Comparison of ENCODE assay signal across 16 cellular contexts in genomic region chr13:49587311-49587847, GRCh38. TPM values are rescaled to one million over a fixed set of nuclear protein-coding genes. Genes with fewer than 3 reads are reported as not detected.
DNase-seq lines count a peak whose midpoint lies in the region; ATAC-seq and TF ChIP-seq lines count a peak whose summit lies in the region.
"Had no signal": no experiment of that assay in that cellular context is flagged by ENCODE, and none has a peak within 500 bp of the region (broad histone marks: within the 10 kb centered on the region; RNA-seq: fewer than 3 reads in every experiment).

No MANE protein-coding gene starts in this region.

- peaks cover 3% of the 10 kb centered on the region for H3K27me3 Mint-ChIP-seq in activated T-helper 17 cell treated with anti-CD3 and anti-CD28 coated beads, Interleukin-2, amount 50 U/mL, for 72 hours

- no peaks in the 10 kb centered on the region for H3K9me2 ChIP-seq in SK-N-SH

- DNase-seq in SK-N-SH (no peak), foreskin keratinocyte (peak; percentile 85 to 92), erythroblast (lab: John Stamatoyannopoulos, UW) (no peak), NCI-H2029 treated with DMSO at 0.1 percent for 48 hours (lab: John Stamatoyannopoulos, UW) (no peak)
- DNase-seq: activated CD4-positive, alpha-beta T cell treated with anti-CD3 and anti-CD28 coated beads, Interleukin-2, amount 50 U/mL, for 4 hours; aorta; effector CD4-positive, alpha-beta T cell; left ventricle myocardium superior; NCI-H1092 treated with DMSO at 0.1 percent for 48 hours; substantia nigra had no signal

- TF ChIP-seq CTCF in SK-N-SH (IDR thresholded peaks at IDR 0.05) = no peak
- TF ChIP-seq CTCF in foreskin keratinocyte (conservative IDR thresholded peaks at IDR 0.05) = no peak

- H2AFZ ChIP-seq in SK-N-SH (ENCODE audit: low read depth) = peak overlapping the region; percentile 56; the same call in 1 of the 2 replicates

- H3K9me3 ChIP-seq in SK-N-SH (no peaks in the 10 kb centered on the region), thymus (ENCODE audit: control insufficient read depth) (no peaks in the 10 kb centered on the region)

- H3K9ac ChIP-seq in SK-N-SH = no peak overlapping the region

- peak overlapping the region; percentile 62 for H3K27ac Mint-ChIP-seq in activated T-helper 17 cell treated with anti-CD3 and anti-CD28 coated beads, Interleukin-2, amount 50 U/mL, for 72 hours
- H3K27ac Mint-ChIP-seq: activated T-helper 1 cell treated with anti-CD3 and anti-CD28 coated beads, Interleukin-12 subunit alpha, Interleukin-12 subunit beta, Interleukin-2, Interleukin-4 antibody, amounts not matched to agents 30 ng/mL and 10 ng/mL and 1 ng/mL, durations not matched to agents 14 hours and 24 hours and 36 hours had no signal

- CTCF ChIA-PET in SK-N-SH (lab: Yijun Ruan, JAX) = no interaction called here

- H3K4me2 ChIP-seq in SK-N-SH = no peak overlapping the region

- no peak for TF ChIP-seq POLR2A in erythroblast (IDR thresholded peaks at IDR 0.05; ENCODE audit: low read length)

- 62% methylated on average over 2 of the region's 2 CpGs for WGBS in SK-N-SH (ENCODE audit: low lambda C conversion rate)
- WGBS in thymus = 90% methylated on average over 2 of the region's 2 CpGs

- H3K79me2 ChIP-seq in SK-N-SH (ENCODE audit: insufficient read depth) = peaks cover 27% of the 10 kb centered on the region

- TF ChIP-seq EP300 in SK-N-SH (IDR thresholded peaks at IDR 0.05; ENCODE audit: borderline replicate concordance in 1 of 2, low read depth in 1 of 2, low read length in 1 of 2) = no peak

- H3K4me3 ChIP-seq in SK-N-SH (ENCODE audit: low read depth in 2 of 2, low read length in 1 of 2) = no peak overlapping the region
- H3K4me3 ChIP-seq in thymus (ENCODE audit: low read length) = no peak overlapping the region

- H3K27ac ChIP-seq in SK-N-SH (ENCODE audit: low read depth in 2 of 2, low read length in 1 of 2) = no peak overlapping the region
- H3K27ac ChIP-seq in foreskin keratinocyte = peak overlapping the region; percentile 80
- H3K27ac ChIP-seq in thymus (ENCODE audit: low read depth) = peak overlapping the region; percentile 5

- no peak for ATAC-seq in SK-N-SH treated with all-trans-retinoic acid at 6 μM for 48 hours
- no peak for ATAC-seq in activated T-helper 17 cell treated with anti-CD3 and anti-CD28 coated beads, Interleukin-2, amount 50 U/mL, for 72 hours (replicated peaks)
- ATAC-seq in foreskin keratinocyte = peak; percentile 77
- ATAC-seq in HG03354 (IDR thresholded peaks at IDR 0.05; ENCODE audit: poor library complexity, severe bottlenecking, unreplicated experiment) = no peak
- ATAC-seq: left ventricle myocardium superior had no signal

- TF ChIP-seq RAD21 in SK-N-SH (IDR thresholded peaks at IDR 0.05; ENCODE audit: low read length) = no peak

- POLR2A ChIA-PET in SK-N-SH (lab: Yijun Ruan, JAX) = no interaction called here

- H3K9me3 Mint-ChIP-seq in activated T-helper 17 cell treated with anti-CD3 and anti-CD28 coated beads, Interleukin-2, amount 50 U/mL, for 72 hours = no peaks in the 10 kb centered on the region
- H3K9me3 Mint-ChIP-seq: activated T-helper 1 cell treated with anti-CD3 and anti-CD28 coated beads, Interleukin-12 subunit alpha, Interleukin-12 subunit beta, Interleukin-2, Interleukin-4 antibody, amounts not matched to agents 30 ng/mL and 10 ng/mL and 1 ng/mL, durations not matched to agents 14 hours and 24 hours and 36 hours had no signal

- peaks cover 11% of the 10 kb centered on the region for H3K36me3 Mint-ChIP-seq in activated T-helper 17 cell treated with anti-CD3 and anti-CD28 coated beads, Interleukin-2, amount 50 U/mL, for 72 hours (ENCODE audit: low read depth)

- H3K4me1 ChIP-seq in SK-N-SH (ENCODE audit: control insufficient read depth in 1 of 2, insufficient read depth in 2 of 2, low read depth in 1 of 2, low read length in 1 of 2) = peaks cover 0 to 6% of the 10 kb centered on the region in 2 experiments; a peak in 2 of 4 replicates
- H3K4me1 ChIP-seq in foreskin keratinocyte = peaks cover 28% of the 10 kb centered on the region
- H3K4me1 ChIP-seq in thymus (ENCODE audit: control insufficient read depth, insufficient read depth, low read length) = peaks cover 3% of the 10 kb centered on the region

- peaks cover 9% of the 10 kb centered on the region for H3F3A ChIP-seq in SK-N-SH (replicated peaks; ENCODE audit: insufficient read depth)

- H4K20me1 ChIP-seq in SK-N-SH (ENCODE audit: insufficient read depth) = no peaks in the 10 kb centered on the region

- H3K27me3 ChIP-seq in SK-N-SH (ENCODE audit: insufficient read depth) (no peaks in the 10 kb centered on the region), foreskin keratinocyte (no peaks in the 10 kb centered on the region), thymus (ENCODE audit: control insufficient read depth, insufficient read depth) (no peaks in the 10 kb centered on the region)

- peak overlapping the region; percentile 88 for H3K4me3 Mint-ChIP-seq in activated T-helper 17 cell treated with anti-CD3 and anti-CD28 coated beads, Interleukin-2, amount 50 U/mL, for 72 hours

- H3K36me3 ChIP-seq in SK-N-SH (replicated peaks in 1 of 2; ENCODE audit: control insufficient read depth in 1 of 2, insufficient read depth in 2 of 2, low read length in 1 of 2) (no peaks in the 10 kb centered on the region), thymus (ENCODE audit: control insufficient read depth, insufficient read depth) (no peaks in the 10 kb centered on the region)

- peaks cover 17% of the 10 kb centered on the region for H3K4me1 Mint-ChIP-seq in activated T-helper 17 cell treated with anti-CD3 and anti-CD28 coated beads, Interleukin-2, amount 50 U/mL, for 72 hours

TF ChIP-seq in SK-N-SH, 30 proteins besides CTCF, POLR2A, EP300 and RAD21 (continues in another document):
- TF ChIP-seq, protein P1, sequence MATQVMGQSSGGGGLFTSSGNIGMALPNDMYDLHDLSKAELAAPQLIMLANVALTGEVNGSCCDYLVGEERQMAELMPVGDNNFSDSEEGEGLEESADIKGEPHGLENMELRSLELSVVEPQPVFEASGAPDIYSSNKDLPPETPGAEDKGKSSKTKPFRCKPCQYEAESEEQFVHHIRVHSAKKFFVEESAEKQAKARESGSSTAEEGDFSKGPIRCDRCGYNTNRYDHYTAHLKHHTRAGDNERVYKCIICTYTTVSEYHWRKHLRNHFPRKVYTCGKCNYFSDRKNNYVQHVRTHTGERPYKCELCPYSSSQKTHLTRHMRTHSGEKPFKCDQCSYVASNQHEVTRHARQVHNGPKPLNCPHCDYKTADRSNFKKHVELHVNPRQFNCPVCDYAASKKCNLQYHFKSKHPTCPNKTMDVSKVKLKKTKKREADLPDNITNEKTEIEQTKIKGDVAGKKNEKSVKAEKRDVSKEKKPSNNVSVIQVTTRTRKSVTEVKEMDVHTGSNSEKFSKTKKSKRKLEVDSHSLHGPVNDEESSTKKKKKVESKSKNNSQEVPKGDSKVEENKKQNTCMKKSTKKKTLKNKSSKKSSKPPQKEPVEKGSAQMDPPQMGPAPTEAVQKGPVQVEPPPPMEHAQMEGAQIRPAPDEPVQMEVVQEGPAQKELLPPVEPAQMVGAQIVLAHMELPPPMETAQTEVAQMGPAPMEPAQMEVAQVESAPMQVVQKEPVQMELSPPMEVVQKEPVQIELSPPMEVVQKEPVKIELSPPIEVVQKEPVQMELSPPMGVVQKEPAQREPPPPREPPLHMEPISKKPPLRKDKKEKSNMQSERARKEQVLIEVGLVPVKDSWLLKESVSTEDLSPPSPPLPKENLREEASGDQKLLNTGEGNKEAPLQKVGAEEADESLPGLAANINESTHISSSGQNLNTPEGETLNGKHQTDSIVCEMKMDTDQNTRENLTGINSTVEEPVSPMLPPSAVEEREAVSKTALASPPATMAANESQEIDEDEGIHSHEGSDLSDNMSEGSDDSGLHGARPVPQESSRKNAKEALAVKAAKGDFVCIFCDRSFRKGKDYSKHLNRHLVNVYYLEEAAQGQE (IDR thresholded peaks at IDR 0.05; ENCODE audit: low read depth, low read length) = no peak

TF ChIP-seq in SK-N-SH treated with all-trans-retinoic acid at 6 μM for 48 hours, 23 proteins besides CTCF, POLR2A, EP300 and RAD21:
- TF ChIP-seq ZNF70 (CRISPR knock-in tag; IDR thresholded peaks at IDR 0.05) = no peak
- no peak for TF ChIP-seq CREB5 (CRISPR knock-in tag; IDR thresholded peaks at IDR 0.05; ENCODE audit: low read depth)
- TF ChIP-seq TCF4 (CRISPR knock-in tag; IDR thresholded peaks at IDR 0.05; ENCODE audit: borderline replicate concordance) = no peak
- no peak for TF ChIP-seq SNAI2 (CRISPR knock-in tag; IDR thresholded peaks at IDR 0.05)
- no peak for TF ChIP-seq ZFP3 (CRISPR knock-in tag; IDR thresholded peaks at IDR 0.05)
- no peak for TF ChIP-seq PPARA (CRISPR knock-in tag; IDR thresholded peaks at IDR 0.05; ENCODE audit: borderline replicate concordance)

RNA-seq across cellular contexts. Expression of gene RCBTB1, which starts 2.0 kb away (rescaled TPM):
- polyA plus RNA-seq in SK-N-SH (2012; rRNA removed) (13.2 and 13.8 TPM in 2 replicates), foreskin keratinocyte (7.4 and 7.5 TPM in 2 replicates), thymus (34.7 TPM)
- polyA plus RNA-seq in SK-N-SH (2012; cell fraction: cytosol; rRNA removed) = 15.5 and 15.8 TPM in 2 replicates
- polyA plus RNA-seq in SK-N-SH (2012; cell fraction: nucleus; rRNA removed) = 19.3 and 24.4 TPM in 2 replicates
- total RNA-seq in activated T-helper 17 cell treated with anti-CD3 and anti-CD28 coated beads, Interleukin-2, amount 50 U/mL, for 72 hours = 10 to 100 TPM; 16.0 to 16.6 TPM
- 23.8 and 24.7 TPM in 2 replicates for total RNA-seq in foreskin keratinocyte

RNA-seq across cellular contexts. Expression of gene ARL11, which starts 40.9 kb away (rescaled TPM):
- polyA plus RNA-seq in SK-N-SH (2012; rRNA removed) = not detected in 2 replicates
- polyA plus RNA-seq in SK-N-SH (2012; cell fraction: cytosol; rRNA removed) = not detected in 2 replicates
- polyA plus RNA-seq in SK-N-SH (2012; cell fraction: nucleus; rRNA removed) = not detected in 2 replicates
- 1 to 10 TPM in 1 of 2 donors, under 1 TPM in 1; 0.89 to 1.0 TPM for total RNA-seq in activated T-helper 17 cell treated with anti-CD3 and anti-CD28 coated beads, Interleukin-2, amount 50 U/mL, for 72 hours
- total RNA-seq in foreskin keratinocyte = 0.53 and 0.54 TPM in 2 replicates
- 0.46 and 0.57 TPM in 2 replicates for polyA plus RNA-seq in foreskin keratinocyte
- polyA plus RNA-seq in thymus = 2.7 TPM
- polyA plus RNA-seq: neural cell had no signal

Comparison
In these comparisons a context has a peak if more than half of its experiments do, and no peak if none do; other contexts are left out.
1. DNase-seq: peak in foreskin keratinocyte (2 of 2); none in SK-N-SH (single experiment), erythroblast (0 of 2) and NCI-H2029 treated with DMSO at 0.1 percent for 48 hours (single experiment).
2. H3K27ac ChIP-seq: peak in foreskin keratinocyte (single experiment) and thymus (single experiment); none in SK-N-SH (0 of 2).